11 cellular contexts compared by ENCODE assay signal in the genomic region with DNA sequence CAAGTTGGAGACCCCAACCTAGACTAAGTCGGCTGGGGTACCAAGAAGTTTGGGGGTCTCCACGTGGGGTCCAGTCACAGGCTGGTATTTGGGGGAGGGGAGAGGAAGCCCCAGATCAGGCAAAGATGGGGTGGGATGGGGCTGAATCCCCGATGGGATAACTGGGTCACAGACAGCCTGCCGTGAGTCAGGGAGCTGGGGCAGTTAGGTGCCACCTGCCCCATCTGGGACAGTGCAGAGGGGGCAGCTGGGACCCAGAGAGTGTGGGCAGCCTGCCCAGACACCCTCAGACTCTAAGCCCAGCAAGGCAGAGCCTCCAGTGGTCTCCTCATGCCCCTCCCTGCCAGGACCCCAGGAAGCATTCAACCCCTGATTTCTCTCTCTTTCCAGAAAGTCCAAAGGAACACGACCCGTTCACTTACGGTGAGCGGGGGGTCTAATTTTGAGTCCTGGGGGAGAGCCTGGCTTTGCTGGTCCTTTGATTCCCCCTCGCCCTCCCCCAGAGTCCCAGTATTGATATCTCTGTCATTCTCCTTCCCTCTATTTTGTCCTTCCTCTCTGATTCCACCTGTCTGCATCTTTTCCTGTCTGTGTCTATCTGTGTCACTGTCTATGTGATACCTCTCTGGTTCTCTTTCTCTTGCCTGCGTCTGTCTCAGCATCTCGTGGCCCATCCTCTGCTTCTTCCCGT. TPM values are rescaled to one million over a fixed set of nuclear protein-coding genes. Genes with fewer than 3 reads are reported as not detected.
DNase-seq lines count a peak whose midpoint lies in the region; ATAC-seq, FAIRE-seq and TF ChIP-seq lines count a peak whose summit lies in the region.
"Had no signal": no experiment of that assay in that cellular context is flagged by ENCODE, and none has a peak within 500 bp of the region (broad histone marks: within the 10 kb centered on the region; RNA-seq: fewer than 3 reads in every experiment).

No MANE protein-coding gene starts in this region.

- intact Hi-C loops in kidney (cut with DNase I) (no loop called here), gastrocnemius medialis (cut with DNase I; ENCODE audit: low total_unique reads) (loop anchor here (2.0 to 10.0 kb wide), 3 partner anchors 128 to 604 kb away; a partner anchor contains a TSS)

- no peak for FAIRE-seq in kidney (lab: Jason Lieb, UNC)
- no peak for FAIRE-seq in GM12891 (lab: Jason Lieb, UNC)

- H3K9ac ChIP-seq in kidney (ENCODE audit: low read length in 2 of 2): peak overlapping the region in 1 of 2 donors; percentile 58

- TF ChIP-seq CTCF in WERI-Rb-1 (IDR thresholded peaks at IDR 0.05; ENCODE audit: low read depth, low read length): no peak
- no peak for TF ChIP-seq CTCF in kidney (IDR thresholded peaks at IDR 0.05; ENCODE audit: borderline replicate concordance, extremely low read depth, insufficient read depth)
- TF ChIP-seq CTCF in gastrocnemius medialis (IDR thresholded peaks at IDR 0.05 in 4 of 5, conservative IDR thresholded peaks at IDR 0.05 in 1 of 5): no peak

- in situ Hi-C loops in gastrocnemius medialis (cut with MboI; ENCODE audit: low sequenced_read_pairs in 4 of 4): loop anchor here in 1 of 4 donors (10.0 kb wide), 1 partner anchor 134 kb away; no protein-coding TSS in a partner anchor

- no peaks in the 10 kb centered on the region for H3K36me3 ChIP-seq in WERI-Rb-1
- no peaks in the 10 kb centered on the region for H3K36me3 ChIP-seq in kidney (ENCODE audit: control insufficient read depth in 1 of 2, insufficient read depth in 2 of 2, low read length in 2 of 2)
- H3K36me3 ChIP-seq in gastrocnemius medialis: no peaks in the 10 kb centered on the region
- H3K36me3 ChIP-seq: HAP-1 had no signal

- ATAC-seq in gastrocnemius medialis (peak; percentile 16 to 22), HG02884 (IDR thresholded peaks at IDR 0.05; ENCODE audit: unreplicated experiment) (no peak)

- DNase-seq in DMS53 (lab: John Stamatoyannopoulos, UW): peak; percentile 61
- DNase-seq in WERI-Rb-1: peak; percentile 8
- no peak for DNase-seq in kidney
- DNase-seq in gastrocnemius medialis: peak in 1 of 2 donors; percentile 57
- DNase-seq in GM12891 (ENCODE audit: insufficient read length, low spot score): no peak
- no peak for DNase-seq in stimulated activated CD4-positive, alpha-beta T cell treated with anti-CD3 and anti-CD28 coated beads, Interleukin-4, amount 100 ng/mL, for 4 hours
- DNase-seq in NCI-H128 (lab: John Stamatoyannopoulos, UW; ENCODE audit: unreplicated experiment): no peak

- no peak for TF ChIP-seq POLR2A in gastrocnemius medialis (IDR thresholded peaks at IDR 0.05)
- TF ChIP-seq POLR2A in GM12891 (IDR thresholded peaks at IDR 0.05; ENCODE audit: low read depth, low read length): no peak

- H3K9me3 ChIP-seq in WERI-Rb-1 (ENCODE audit: severe bottlenecking) (no peaks in the 10 kb centered on the region), kidney (ENCODE audit: control insufficient read depth in 1 of 2, low read length in 2 of 2) (no peaks in the 10 kb centered on the region), gastrocnemius medialis (no peaks in the 10 kb centered on the region)

- H3K27me3 ChIP-seq in WERI-Rb-1 (ENCODE audit: insufficient read depth, low read depth, severe bottlenecking): peaks cover 12% of the 10 kb centered on the region
- no peaks in the 10 kb centered on the region for H3K27me3 ChIP-seq in gastrocnemius medialis

- H3K4me3 ChIP-seq in WERI-Rb-1 (ENCODE audit: low read depth, low read length) (no peak overlapping the region), kidney (ENCODE audit: low read length in 2 of 2) (peak overlapping the region in 1 of 2 donors; percentile 28), gastrocnemius medialis (peak overlapping the region; percentile 43 to 73 (median 64))
- H3K4me3 ChIP-seq: HAP-1, SK-N-MC had no signal

- H3K4me1 ChIP-seq in kidney (ENCODE audit: control insufficient read depth in 1 of 2, insufficient read depth in 1 of 2, low read depth in 1 of 2, low read length in 2 of 2) (peaks cover 0 to 14% of the 10 kb centered on the region in 2 donors), gastrocnemius medialis (peaks cover 40 to 43% of the 10 kb centered on the region in 2 donors)

- H3K27ac ChIP-seq in WERI-Rb-1: peak overlapping the region; percentile 49
- peak overlapping the region; percentile 78 to 84 for H3K27ac ChIP-seq in kidney (ENCODE audit: low read depth in 2 of 2, low read length in 2 of 2)
- peak overlapping the region; percentile 99 to 100 (median 99) for H3K27ac ChIP-seq in gastrocnemius medialis
- H3K27ac ChIP-seq: SK-N-MC had no signal

TF ChIP-seq in GM12891, 5 proteins besides CTCF, POLR2A, EP300 and RAD21:
- TF ChIP-seq TAF1 (IDR thresholded peaks at IDR 0.05; ENCODE audit: low read depth, low read length) (no peak), PAX5 (IDR thresholded peaks at IDR 0.05; ENCODE audit: insufficient read depth, low read length, severe bottlenecking) (no peak), SPI1 (IDR thresholded peaks at IDR 0.05; ENCODE audit: low read depth, low read length) (no peak), POLR2AphosphoS5 (IDR thresholded peaks at IDR 0.05; ENCODE audit: low read depth, low read length) (no peak), POU2F2 (IDR thresholded peaks at IDR 0.05; ENCODE audit: low read depth, low read length) (no peak)

RNA-seq across cellular contexts. Expression of a gene that starts 1.7 kb away (rescaled TPM):
- total RNA-seq in kidney: 31.8 TPM
- 39.0 TPM for polyA plus RNA-seq in kidney (ENCODE audit: insufficient read depth, low read depth, low replicate concordance)
- 100 to 1,000 TPM; 215 to 235 (median 225) TPM for total RNA-seq in gastrocnemius medialis
- 0.21 TPM for polyA plus RNA-seq in GM12891 (2012; ENCODE audit: low read depth, missing spikeins)
- total RNA-seq: dermis microvascular lymphatic vessel endothelial cell had no signal

RNA-seq across cellular contexts. Expression of a gene that starts 2.7 kb away (rescaled TPM):
- total RNA-seq in kidney (0.94 TPM), gastrocnemius medialis (under 1 TPM in 1 of 4 donors, not detected in 3; 0.40 TPM)
- not detected for polyA plus RNA-seq in kidney (ENCODE audit: insufficient read depth, low read depth, low replicate concordance)
- not detected for polyA plus RNA-seq in GM12891 (2012; ENCODE audit: low read depth, missing spikeins)
- total RNA-seq: dermis microvascular lymphatic vessel endothelial cell had no signal

RNA-seq across cellular contexts. Expression of a gene that starts 5.5 kb away (rescaled TPM):
- total RNA-seq in kidney (7.5 TPM), gastrocnemius medialis (10 to 100 TPM; 16.1 to 31.5 (median 27.2) TPM)
- polyA plus RNA-seq in kidney (ENCODE audit: insufficient read depth, low read depth, low replicate concordance): 5.1 TPM
- not detected for polyA plus RNA-seq in GM12891 (2012; ENCODE audit: low read depth, missing spikeins)
- total RNA-seq: dermis microvascular lymphatic vessel endothelial cell had no signal

RNA-seq across cellular contexts. Expression of a gene that starts 14.2 kb away (rescaled TPM):
- total RNA-seq in kidney: 84.5 TPM
- polyA plus RNA-seq in kidney (ENCODE audit: insufficient read depth, low read depth, low replicate concordance): 41.9 TPM
- 10 to 100 TPM in 3 of 4 donors, 1 to 10 TPM in 1; 5.2 to 23.3 (median 14.3) TPM for total RNA-seq in gastrocnemius medialis
- polyA plus RNA-seq in GM12891 (2012; ENCODE audit: low read depth, missing spikeins): 86.7 TPM

RNA-seq across cellular contexts. Expression of a gene that starts 24.7 kb away (rescaled TPM):
- total RNA-seq in kidney (33.7 TPM), gastrocnemius medialis (10 to 100 TPM in 1 of 4 donors, under 1 TPM in 1, not detected in 2; 0.26 to 13.4 TPM)
- polyA plus RNA-seq in kidney (ENCODE audit: insufficient read depth, low read depth, low replicate concordance): 26.4 TPM
- polyA plus RNA-seq in GM12891 (2012; ENCODE audit: low read depth, missing spikeins): not detected
- total RNA-seq: dermis microvascular lymphatic vessel endothelial cell had no signal

Comparison
In these comparisons a context has a peak if more than half of its experiments do, and no peak if none do; other contexts are left out.
1. DNase-seq: peak in DMS53 (single experiment) and WERI-Rb-1 (single experiment); none in kidney (single experiment), GM12891 (single experiment), stimulated activated CD4-positive, alpha-beta T cell treated with anti-CD3 and anti-CD28 coated beads, Interleukin-4, amount 100 ng/mL, for 4 hours (0 of 2) and NCI-H128 (single experiment).
2. H3K27ac ChIP-seq: peak in every context shown above with its lines; median percentile 99 in gastrocnemius medialis; 81 in kidney; 49 in WERI-Rb-1.